14 cellular contexts compared by ENCODE assay signal in genomic region chr1:31768939-31769704, GRCh38. TPM values are rescaled to one million over a fixed set of nuclear protein-coding genes. Genes with fewer than 3 reads are reported as not detected.
A peak's percentile ranks its signal among the peaks of the same experiment; 100 is the strongest.
DNase-seq lines count a peak whose midpoint lies in the region; ATAC-seq, FAIRE-seq and TF ChIP-seq lines count a peak whose summit lies in the region.
"Had no signal": no experiment of that assay in that cellular context is flagged by ENCODE, and none has a peak within 500 bp of the region (broad histone marks: within the 10 kb centered on the region; RNA-seq: fewer than 3 reads in every experiment).

No MANE protein-coding gene starts in this region.

- peaks cover 37% of the 10 kb centered on the region for H4K20me1 ChIP-seq in BLaER1
- no peaks in the 10 kb centered on the region for H4K20me1 ChIP-seq in GM23248 (ENCODE audit: insufficient read depth)

- no peaks in the 10 kb centered on the region for H3K9me2 ChIP-seq in GM23248 (ENCODE audit: insufficient read depth)

- CTCF ChIA-PET in A549 (lab: Yijun Ruan, JAX) = interaction anchor here (0.8 to 14.7 kb wide), 3 partner anchors 15 to 293 kb away, joined by 3 to 242 read pairs (median 5); no protein-coding TSS in a partner anchor

- peaks cover 63% of the 10 kb centered on the region for H3K4me1 Mint-ChIP-seq in activated T-cell treated with anti-CD3 and anti-CD28 coated beads, Interleukin-2, amount 50 U/mL, for 72 hours (ENCODE audit: low read depth)

- peaks cover 0 to 4% of the 10 kb centered on the region in 2 donors for H3K36me3 Mint-ChIP-seq in activated T-cell treated with anti-CD3 and anti-CD28 coated beads, Interleukin-2, amount 50 U/mL, for 72 hours (ENCODE audit: insufficient read depth in 2 of 2)

- no peaks in the 10 kb centered on the region for H3K9me3 Mint-ChIP-seq in activated T-cell treated with anti-CD3 and anti-CD28 coated beads, Interleukin-2, amount 50 U/mL, for 72 hours
- H3K9me3 Mint-ChIP-seq: type B pancreatic cell had no signal

- H2AFZ ChIP-seq in GM23248 = no peak overlapping the region

- in situ Hi-C loops in GM23248 (cut with MboI) = no loop called here

- peaks cover 56% of the 10 kb centered on the region for H3K27me3 ChIP-seq in BLaER1
- peaks cover 26% of the 10 kb centered on the region for H3K27me3 ChIP-seq in GM23248 (replicated peaks; ENCODE audit: insufficient read depth)
- peaks cover 0 to 86% (median 20%) of the 10 kb centered on the region in 4 donors for H3K27me3 ChIP-seq in esophagus squamous epithelium

- H3K36me3 ChIP-seq in BLaER1 (no peaks in the 10 kb centered on the region), GM23248 (ENCODE audit: low read depth) (no peaks in the 10 kb centered on the region), esophagus squamous epithelium (no peaks in the 10 kb centered on the region)
- H3K36me3 ChIP-seq: sigmoid colon had no signal

- no peaks in the 10 kb centered on the region for H3F3A ChIP-seq in GM23248 (ENCODE audit: insufficient read depth)

- H3K27ac ChIP-seq in A549 (peak overlapping the region in 1 of 2 experiments; percentile 26; a peak in 1 of 6 replicates), BLaER1 (no peak overlapping the region), GM23248 (no peak overlapping the region), esophagus squamous epithelium (no peak overlapping the region)
- H3K27ac ChIP-seq: sigmoid colon had no signal

- peak overlapping the region; percentile 4 to 12 for H3K4me3 Mint-ChIP-seq in activated T-cell treated with anti-CD3 and anti-CD28 coated beads, Interleukin-2, amount 50 U/mL, for 72 hours
- H3K4me3 Mint-ChIP-seq: type B pancreatic cell had no signal

- TF ChIP-seq CTCF in A549 (IDR thresholded peaks at IDR 0.05) (no peak), esophagus squamous epithelium (IDR thresholded peaks at IDR 0.05) (no peak)

- ATAC-seq in A549 = no peak
- ATAC-seq in activated T-cell treated with anti-CD3 and anti-CD28 coated beads, Interleukin-2, amount 50 U/mL, for 72 hours (replicated peaks in 1 of 2) = peak; percentile 56 to 63

- FAIRE-seq in A549 (lab: Jason Lieb, UNC) = no peak
- FAIRE-seq: islet of Langerhans had no signal

- intact Hi-C loops in esophagus squamous epithelium (cut with DNase I) = no loop called here

- H3K4me3 ChIP-seq in A549 = no peak overlapping the region
- no peak overlapping the region for H3K4me3 ChIP-seq in BLaER1
- no peak overlapping the region for H3K4me3 ChIP-seq in GM23248
- H3K4me3 ChIP-seq in esophagus squamous epithelium = no peak overlapping the region
- H3K4me3 ChIP-seq: sigmoid colon had no signal

- TF ChIP-seq RAD21 in A549 (conservative IDR thresholded peaks at IDR 0.05 in 1 of 2, IDR thresholded peaks at IDR 0.05 in 1 of 2) = no peak

- no peak overlapping the region for H3K27ac Mint-ChIP-seq in activated T-cell treated with anti-CD3 and anti-CD28 coated beads, Interleukin-2, amount 50 U/mL, for 72 hours
- H3K27ac Mint-ChIP-seq: type B pancreatic cell had no signal

- H3K9me3 ChIP-seq in A549 = no peaks in the 10 kb centered on the region
- H3K9me3 ChIP-seq in BLaER1 = no peaks in the 10 kb centered on the region
- no peaks in the 10 kb centered on the region for H3K9me3 ChIP-seq in GM23248 (ENCODE audit: low read depth)
- H3K9me3 ChIP-seq in esophagus squamous epithelium = no peaks in the 10 kb centered on the region
- H3K9me3 ChIP-seq: sigmoid colon had no signal

- DNase-seq in A549 (ENCODE audit: low read depth in 1 of 2, low spot score in 1 of 2) (no peak), MV-4-11 (lab: John Stamatoyannopoulos, UW) (peak; percentile 35), C1 segment of cervical spinal cord (lab: John Stamatoyannopoulos, UW) (no peak), GM23248 (no peak), activated gamma-delta T cell treated with Interleukin-2 at 50 U/mL for 16 hours (no peak), esophagus squamous epithelium (lab: John Stamatoyannopoulos, UW) (no peak)
- DNase-seq in activated T-cell treated with anti-CD3 and anti-CD28 coated beads, Interleukin-2, amount 50 U/mL, for 72 hours = peak in 1 of 2 donors; percentile 38
- DNase-seq: activated CD4-positive, alpha-beta T cell treated with anti-CD3 and anti-CD28 coated beads, Interleukin-2, amount 50 U/mL, for 4 hours; dermis blood vessel endothelial cell; foreskin fibroblast; sigmoid colon had no signal

- H3K9ac ChIP-seq in BLaER1 (no peak overlapping the region), GM23248 (no peak overlapping the region)

- H3K79me2 ChIP-seq in GM23248 (ENCODE audit: insufficient read depth) = no peaks in the 10 kb centered on the region

- TF ChIP-seq POLR2A in A549 (IDR thresholded peaks at IDR 0.05; ENCODE audit: low read length) (no peak), esophagus squamous epithelium (IDR thresholded peaks at IDR 0.05) (no peak)

- 69% methylated on average over 5 of the region's 5 CpGs for WGBS in A549 (ENCODE audit: missing lambda C conversion rate)
- 63 to 65% methylated on average over 5 of the region's 5 CpGs for WGBS in GM23248 (ENCODE audit: low coverage in 1 of 2, low lambda C conversion rate in 2 of 2, missing lambda C conversion rate in 2 of 2), 2 experiments
- 50 to 56% methylated on average over 5 of the region's 5 CpGs for WGBS in esophagus squamous epithelium, 2 donors

- no peak for TF ChIP-seq EP300 in A549 (IDR thresholded peaks at IDR 0.05)

- POLR2A ChIA-PET in A549 (lab: Yijun Ruan, JAX) = no interaction called here

- H3K4me2 ChIP-seq in A549 (peak overlapping the region; percentile 46), BLaER1 (peak overlapping the region; percentile 17; the same call in 1 of the 2 replicates), GM23248 (ENCODE audit: unreplicated experiment) (no peak overlapping the region)

- peaks cover 27% of the 10 kb centered on the region for H3K4me1 ChIP-seq in A549
- H3K4me1 ChIP-seq in BLaER1 = peaks cover 50% of the 10 kb centered on the region
- 0 out of 2 replicates have a peak, but pooled peaks cover 5% of the 10 kb centered on the region for H3K4me1 ChIP-seq in GM23248 (ENCODE audit: insufficient read depth)
- peaks cover 17 to 34% (median 18%) of the 10 kb centered on the region in 3 donors for H3K4me1 ChIP-seq in esophagus squamous epithelium

- peaks cover 27% of the 10 kb centered on the region for H3K27me3 Mint-ChIP-seq in activated T-cell treated with anti-CD3 and anti-CD28 coated beads, Interleukin-2, amount 50 U/mL, for 72 hours (ENCODE audit: low read depth)

TF ChIP-seq in A549, 52 proteins besides CTCF, POLR2A, EP300 and RAD21:
- TF ChIP-seq KDM5A (IDR thresholded peaks at IDR 0.05) = no peak
- TF ChIP-seq FOSL2 (IDR thresholded peaks at IDR 0.05) = no peak
- TF ChIP-seq FOSL2 (CRISPR knock-in tag; IDR thresholded peaks at IDR 0.05) = no peak
- TF ChIP-seq, protein P1, sequence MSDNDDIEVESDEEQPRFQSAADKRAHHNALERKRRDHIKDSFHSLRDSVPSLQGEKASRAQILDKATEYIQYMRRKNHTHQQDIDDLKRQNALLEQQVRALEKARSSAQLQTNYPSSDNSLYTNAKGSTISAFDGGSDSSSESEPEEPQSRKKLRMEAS (IDR thresholded peaks at IDR 0.05) = no peak
- TF ChIP-seq ZSCAN20 (CRISPR knock-in tag; IDR thresholded peaks at IDR 0.05) = no peak
- TF ChIP-seq JUN (IDR thresholded peaks at IDR 0.05) = no peak
- TF ChIP-seq HMGXB4 (CRISPR knock-in tag; IDR thresholded peaks at IDR 0.05; ENCODE audit: borderline replicate concordance) = no peak
- no peak for TF ChIP-seq ZFP36 (IDR thresholded peaks at IDR 0.05; ENCODE audit: borderline replicate concordance, partially characterized antibody)
- no peak for TF ChIP-seq SMC3 (IDR thresholded peaks at IDR 0.05)
TF ChIP-seq in A549: peak in this region for 0.

RNA-seq across cellular contexts. Expression of gene ADGRB2, which starts 5.0 kb away (rescaled TPM):
- polyA plus RNA-seq in A549 (2011; rRNA removed) = 2.3 and 2.7 TPM in 2 replicates
- 6.5 and 9.5 TPM in 2 replicates for polyA plus RNA-seq in A549 (2012; cell fraction: cytosol; rRNA removed)
- 28.3 and 34.0 TPM in 2 replicates for polyA plus RNA-seq in A549 (2012; cell fraction: nucleus; rRNA removed)
- 6.3 to 7.0 TPM (median 6.6 TPM) in 3 replicates for polyA plus RNA-seq in A549 (2017; fragmentation: RNase III; extraction: RNeasy Plus Mini Kit Qiagen cat#74134 plus additional on column Dnase treatment)
- 2.5 and 3.3 TPM in 2 replicates for polyA minus RNA-seq in A549 (2011; rRNA and poly(A)+ RNA removed)
- 1 to 10 TPM; 1.0 to 2.3 TPM for total RNA-seq in activated T-cell treated with anti-CD3 and anti-CD28 coated beads, Interleukin-2, amount 50 U/mL, for 72 hours
- 3.6 and 3.9 TPM in 2 replicates for total RNA-seq in GM23248 (2014; rRNA removed; shearing (Covaris generic))
- polyA plus RNA-seq in GM23248 (2016; fragmentation: Nextera tagmentation; extraction: Ambion mirVana) = 0.51 and 1.3 TPM in 2 replicates
- 1 to 10 TPM in 2 of 4 donors, under 1 TPM in 2; 0.18 to 2.1 (median 0.86) TPM for total RNA-seq in esophagus squamous epithelium

RNA-seq across cellular contexts. Expression of gene SPOCD1, which starts 46.7 kb away (rescaled TPM):
- polyA plus RNA-seq in A549 (2011; rRNA removed) (0.98 and 1.2 TPM in 2 replicates), A549 (2017; fragmentation: RNase III; extraction: RNeasy Plus Mini Kit Qiagen cat#74134 plus additional on column Dnase treatment) (4.8 to 6.4 TPM (median 5.5 TPM) in 3 replicates), GM23248 (2016; fragmentation: Nextera tagmentation; extraction: Ambion mirVana) (27.8 and 27.9 TPM in 2 replicates)
- polyA plus RNA-seq in A549 (2012; cell fraction: cytosol; rRNA removed) = 1.2 and 2.4 TPM in 2 replicates
- 5.9 and 7.2 TPM in 2 replicates for polyA plus RNA-seq in A549 (2012; cell fraction: nucleus; rRNA removed)
- 1.7 and 1.8 TPM in 2 replicates for polyA minus RNA-seq in A549 (2011; rRNA and poly(A)+ RNA removed)
- total RNA-seq in activated T-cell treated with anti-CD3 and anti-CD28 coated beads, Interleukin-2, amount 50 U/mL, for 72 hours = 1 to 10 TPM in 1 of 2 donors, under 1 TPM in 1; 0.74 to 1.0 TPM
- total RNA-seq in GM23248 (2014; rRNA removed; shearing (Covaris generic)) = 36.8 and 43.0 TPM in 2 replicates
- total RNA-seq in esophagus squamous epithelium = under 1 TPM in 3 of 4 donors, not detected in 1; 0.18 to 0.40 (median 0.38) TPM

Comparison
In these comparisons a context has a peak if more than half of its experiments do, and no peak if none do; other contexts are left out.
1. ATAC-seq: peak in activated T-cell treated with anti-CD3 and anti-CD28 coated beads, Interleukin-2, amount 50 U/mL, for 72 hours (2 of 2); none in A549 (0 of 2).
2. RNA of gene SPOCD1, which starts 46.7 kb away (total RNA-seq): 36.8 to 43.0 TPM in GM23248; 0.74 to 1.0 TPM in activated T-cell treated with anti-CD3 and anti-CD28 coated beads, Interleukin-2, amount 50 U/mL, for 72 hours and 0.18 to 0.40 TPM in esophagus squamous epithelium; every median in the first group is over 10 times any median in the second.